ENCODE assay signal across 24 cellular contexts in genomic region chr9:93874242-93874641, GRCh38.
"Had no signal": no experiment of that assay in that cellular context is flagged by ENCODE, and none has a peak within 500 bp of the region (broad histone marks: within the 10 kb centered on the region; RNA-seq: fewer than 3 reads in every experiment).

No MANE protein-coding gene starts in this region.

- H3K4me1 ChIP-seq: foreskin keratinocyte, gastroesophageal sphincter, heart left ventricle, pancreas, testis, tibial artery had no signal

- H3K27me3 ChIP-seq: foreskin keratinocyte, hepatocyte, neutrophil, pancreas, testis had no signal

- H3K4me3 ChIP-seq: gastroesophageal sphincter, heart left ventricle, hepatocyte, mucosa of descending colon, pancreas, smooth muscle cell, testis, tibial artery had no signal

- ATAC-seq: effector memory CD8-positive, alpha-beta T cell; foreskin keratinocyte; gastroesophageal sphincter; heart left ventricle; left lobe of liver; mucosa of descending colon; natural killer cell treated with Interleukin-12 subunit alpha and Interleukin-12 subunit beta and Interleukin-15 and Interleukin-18, amount 100 ng/mL, for 72 hours; pancreas; sciatic nerve; stimulated activated naive CD8-positive, alpha-beta T cell treated with anti-CD3 and anti-CD28 coated beads, Interleukin-15, amount 100 ng/mL, for 72 hours had no signal

- DNase-seq: cortex of kidney; effector memory CD8-positive, alpha-beta T cell; foreskin keratinocyte; heart left ventricle; kidney; mesenchymal stem cell; mucosa of descending colon; naive B cell; pancreas; stimulated activated CD4-positive, alpha-beta T cell treated with anti-CD3 and anti-CD28 coated beads, Interleukin-12 subunit alpha, Interleukin-12 subunit beta, amount 100 ng/mL, for 4 hours; stimulated activated CD4-positive, alpha-beta T cell treated with anti-CD3 and anti-CD28 coated beads, Interleukin-1b, Interleukin-23, amount 100 ng/mL, for 48 hours; stimulated activated CD4-positive, alpha-beta T cell treated with anti-CD3 and anti-CD28 coated beads, Interleukin-4, amount 100 ng/mL, for 1 hour; stimulated activated CD8-positive, alpha-beta memory T cell treated with anti-CD3 and anti-CD28 coated beads, Interleukin-4, amount 100 ng/mL, for 48 hours; stimulated activated naive CD4-positive, alpha-beta T cell; stimulated activated naive CD8-positive, alpha-beta T cell treated with anti-CD3 and anti-CD28 coated beads, Interleukin-15, amount 100 ng/mL, for 72 hours; testis; tibial artery had no signal

- H3K36me3 ChIP-seq: gastroesophageal sphincter, heart left ventricle, neutrophil, pancreas, tibial artery had no signal

- H3K27ac ChIP-seq: foreskin keratinocyte, gastroesophageal sphincter, heart left ventricle, hepatocyte, neutrophil, pancreas, testis, tibial artery had no signal

- H3K9me3 ChIP-seq: neutrophil, testis had no signal
